14 cellular contexts compared by ENCODE assay signal in genomic region chr21:39094847-39095525, GRCh38.
A peak's percentile ranks its signal among the peaks of the same experiment; 100 is the strongest.
DNase-seq lines count a peak whose midpoint lies in the region; ATAC-seq and TF ChIP-seq lines count a peak whose summit lies in the region.
"Had no signal": no experiment of that assay in that cellular context is flagged by ENCODE, and none has a peak within 500 bp of the region (broad histone marks: within the 10 kb centered on the region; RNA-seq: fewer than 3 reads in every experiment).

No MANE protein-coding gene starts in this region.

- no peaks in the 10 kb centered on the region for H3K27me3 Mint-ChIP-seq in CD4-positive, alpha-beta T cell
- H3K27me3 Mint-ChIP-seq: B cell had no signal

- no peaks in the 10 kb centered on the region for H3K36me3 Mint-ChIP-seq in CD4-positive, alpha-beta T cell (ENCODE audit: low read depth)

- in situ Hi-C loops in KBM-7 (cut with MboI; ENCODE audit: low pct_unique_long_range_greater_than_20kb, low sequenced_read_pairs): no loop called here

- H3K27me3 ChIP-seq in right lobe of liver: no peaks in the 10 kb centered on the region
- H3K27me3 ChIP-seq in CD4-positive, alpha-beta T cell (ENCODE audit: control insufficient read depth, insufficient read depth, low read length): no peaks in the 10 kb centered on the region
- H3K27me3 ChIP-seq: cardiac muscle cell, tibial nerve had no signal

- H3K9me3 ChIP-seq in right lobe of liver: no peaks in the 10 kb centered on the region
- no peaks in the 10 kb centered on the region for H3K9me3 ChIP-seq in CD4-positive, alpha-beta T cell (ENCODE audit: control insufficient read depth, low read length)
- H3K9me3 ChIP-seq: tibial nerve had no signal

- no peak for TF ChIP-seq CTCF in right lobe of liver (IDR thresholded peaks at IDR 0.05)
- no peak for TF ChIP-seq CTCF in CD4-positive, alpha-beta T cell (IDR thresholded peaks at IDR 0.05)

- CTCF ChIA-PET in CD4-positive, alpha-beta T cell (lab: Charles Lee): no interaction called here

- H3K4me1 ChIP-seq in right lobe of liver: peaks cover 0 to 52% (median 25%) of the 10 kb centered on the region in 4 donors

- H3K4me3 ChIP-seq in right lobe of liver: no peak overlapping the region
- H3K4me3 ChIP-seq: cardiac muscle cell, tibial nerve had no signal

- no peaks in the 10 kb centered on the region for H3K9me3 Mint-ChIP-seq in CD4-positive, alpha-beta T cell

- H3K4me1 Mint-ChIP-seq in CD4-positive, alpha-beta T cell (ENCODE audit: low read depth): no peaks in the 10 kb centered on the region

- intact Hi-C loops in right lobe of liver (cut with DNase I): no loop called here
- intact Hi-C loops in CD4-positive, alpha-beta T cell (cut with DNase I, micrococcal nuclease): no loop called here

- H3K36me3 ChIP-seq in right lobe of liver: no peaks in the 10 kb centered on the region
- H3K36me3 ChIP-seq: cardiac muscle cell, tibial nerve had no signal

- DNase-seq in A172 (ENCODE audit: low spot score) (peak; percentile 91), KBM-7 (peak; percentile 72), astrocyte of the hippocampus (ENCODE audit: low read depth, low spot score) (peak; percentile 72), right lobe of liver (peak in 1 of 3 donors; percentile 68), T1000 (lab: John Stamatoyannopoulos, UW) (no peak)
- no peak for DNase-seq in CD4-positive, alpha-beta T cell
- DNase-seq: activated CD4-positive, alpha-beta T cell treated with anti-CD3 and anti-CD28 coated beads, Interleukin-2, amount 50 U/mL, for 4 hours; stimulated activated CD4-positive, alpha-beta T cell treated with anti-CD3 and anti-CD28 coated beads, Interleukin-15, amount 100 ng/mL, for 24 hours had no signal

- TF ChIP-seq POLR2A in right lobe of liver (IDR thresholded peaks at IDR 0.05): no peak

- no peak overlapping the region for H3K4me3 Mint-ChIP-seq in CD4-positive, alpha-beta T cell
- H3K4me3 Mint-ChIP-seq: B cell had no signal

- ATAC-seq in right lobe of liver: peak; percentile 82 to 92 (median 86)
- ATAC-seq in GM21786 (IDR thresholded peaks at IDR 0.05; ENCODE audit: unreplicated experiment): no peak
- ATAC-seq in HG02981 (IDR thresholded peaks at IDR 0.05; ENCODE audit: unreplicated experiment): no peak
- ATAC-seq in CD4-positive, alpha-beta T cell (ENCODE audit: poor library complexity): no peak
- ATAC-seq: HCT116 had no signal

- H3K27ac ChIP-seq in right lobe of liver: peak overlapping the region; percentile 90 to 96 (median 96)
- no peak overlapping the region for H3K27ac ChIP-seq in CD4-positive, alpha-beta T cell (ENCODE audit: low read depth, low read length)
- H3K27ac ChIP-seq: cardiac muscle cell had no signal

- POLR2A ChIA-PET in CD4-positive, alpha-beta T cell (lab: Charles Lee): no interaction called here

- 18% methylated on average over 8 of the region's 9 CpGs for WGBS in right lobe of liver (ENCODE audit: insufficient coverage, low coverage, low lambda C conversion rate, missing lambda C conversion rate)

- no peak overlapping the region for H3K27ac Mint-ChIP-seq in CD4-positive, alpha-beta T cell
- H3K27ac Mint-ChIP-seq: B cell had no signal

Comparison
In these comparisons a context has a peak if more than half of its experiments do, and no peak if none do; other contexts are left out.
1. DNase-seq: peak in A172 (single experiment), KBM-7 (single experiment) and astrocyte of the hippocampus (single experiment); none in T1000 (single experiment) and CD4-positive, alpha-beta T cell (0 of 10).
2. ATAC-seq: peak in right lobe of liver (4 of 4); none in GM21786 (single experiment), HG02981 (single experiment) and CD4-positive, alpha-beta T cell (single experiment).